Comparison of ENCODE assay signal across 2 cellular contexts in the genomic region with DNA sequence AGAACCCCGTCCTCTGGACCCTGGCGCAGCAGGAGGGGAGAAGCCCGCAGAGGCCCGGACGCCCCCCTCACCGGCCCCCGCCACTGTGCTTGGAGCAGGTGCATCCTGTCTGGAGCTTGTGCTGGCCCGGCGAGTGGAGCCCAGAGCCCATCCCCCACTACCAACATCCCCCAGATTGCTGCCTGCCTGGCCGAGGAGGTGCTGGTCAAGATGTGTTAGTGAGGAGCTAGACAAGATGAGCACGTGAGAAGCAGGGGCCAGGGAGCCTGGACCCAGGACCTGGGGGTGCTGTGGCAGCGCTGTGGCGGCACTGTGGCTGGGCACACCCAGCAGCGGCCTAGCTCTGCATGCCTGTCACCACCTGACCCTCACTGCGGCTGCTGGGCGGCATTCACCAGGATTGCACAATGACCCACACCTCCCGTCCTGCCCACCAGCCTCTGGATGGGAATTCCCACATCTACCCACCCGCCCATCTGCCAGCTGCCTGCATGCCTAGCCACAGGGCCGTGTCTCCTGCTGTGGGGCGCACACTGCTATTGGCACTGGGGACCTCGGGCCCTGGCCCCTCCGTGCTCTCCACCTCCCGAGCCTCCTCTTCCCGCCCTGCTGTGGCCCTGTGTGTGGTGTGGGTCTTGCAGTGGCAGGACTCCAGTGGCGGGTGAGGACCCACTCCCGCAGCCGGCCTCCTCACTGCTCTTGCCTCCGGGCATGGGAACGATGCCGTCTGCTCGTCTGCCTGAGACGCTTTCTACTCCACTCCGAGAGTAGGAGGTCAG.
A peak's percentile ranks its signal among the peaks of the same experiment; 100 is the strongest.
TF ChIP-seq lines count a peak whose summit lies in the region.

No MANE protein-coding gene starts in this region.

TF ChIP-seq in IMR-90, 13 proteins besides CTCF, POLR2A, EP300 and RAD21:
- TF ChIP-seq MXI1 (IDR thresholded peaks at IDR 0.05; ENCODE audit: borderline replicate concordance, low read depth, low read length): no peak
- TF ChIP-seq CEBPB (IDR thresholded peaks at IDR 0.05; ENCODE audit: low read depth, low read length): peak; percentile 50
TF ChIP-seq in IMR-90: peak in this region for 1.

TF ChIP-seq in endothelial cell of umbilical vein, 7 proteins besides CTCF, POLR2A, EP300 and RAD21:
- no peak for TF ChIP-seq JUN (IDR thresholded peaks at IDR 0.05; ENCODE audit: borderline replicate concordance, insufficient read depth, insufficient read length, low read depth)
- TF ChIP-seq POLR2AphosphoS5 (IDR thresholded peaks at IDR 0.05; ENCODE audit: insufficient read depth, low read depth, low read length): peak; percentile 61
- peak; percentile 15 for TF ChIP-seq MAX (IDR thresholded peaks at IDR 0.05; ENCODE audit: insufficient read depth, insufficient read length)
